In the genomic region with DNA sequence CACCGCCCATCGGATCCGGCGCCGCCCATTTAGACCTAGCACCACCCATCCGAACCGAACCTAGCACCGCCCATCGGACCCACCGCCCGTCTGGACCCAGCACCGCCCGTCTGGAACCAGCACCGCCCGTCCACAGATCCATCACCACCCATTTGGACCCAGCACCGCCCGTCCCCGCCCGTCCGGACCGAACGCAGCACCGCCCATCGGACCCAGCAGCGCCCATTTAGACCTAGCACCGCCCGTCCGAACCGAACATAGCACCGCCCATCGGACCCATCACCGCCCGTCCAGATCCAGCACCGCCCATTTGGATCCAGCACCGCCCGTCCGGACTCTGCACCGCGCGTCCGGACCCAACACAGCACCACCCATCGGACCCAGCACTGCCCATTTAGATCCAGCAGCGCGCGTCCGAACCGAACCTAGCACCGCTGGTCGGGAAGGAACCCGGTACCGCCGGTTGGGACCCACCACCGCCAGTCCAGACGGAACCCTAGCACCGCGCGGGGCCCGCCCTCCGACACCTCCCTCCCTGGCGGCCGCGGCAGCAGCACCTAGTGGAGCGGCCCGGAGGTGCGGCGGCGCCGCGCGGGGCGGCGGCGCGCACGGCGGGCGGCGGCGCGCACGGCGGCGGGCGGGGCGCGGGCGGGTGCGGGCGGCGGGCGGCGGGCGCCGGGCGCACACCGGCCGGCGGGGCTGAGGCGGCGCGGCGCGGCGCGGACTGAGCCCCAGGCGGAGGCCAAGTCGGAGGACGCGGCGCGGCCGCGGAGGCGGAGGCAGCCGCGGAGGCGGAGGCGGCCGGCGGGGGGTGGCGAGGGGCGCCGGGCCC, we compare ENCODE assay signal across 8 cellular contexts. TPM values are rescaled to one million over a fixed set of nuclear protein-coding genes. Genes with fewer than 3 reads are reported as not detected.
DNase-seq lines count a peak whose midpoint lies in the region; ATAC-seq and TF ChIP-seq lines count a peak whose summit lies in the region.

A gene with protein sequence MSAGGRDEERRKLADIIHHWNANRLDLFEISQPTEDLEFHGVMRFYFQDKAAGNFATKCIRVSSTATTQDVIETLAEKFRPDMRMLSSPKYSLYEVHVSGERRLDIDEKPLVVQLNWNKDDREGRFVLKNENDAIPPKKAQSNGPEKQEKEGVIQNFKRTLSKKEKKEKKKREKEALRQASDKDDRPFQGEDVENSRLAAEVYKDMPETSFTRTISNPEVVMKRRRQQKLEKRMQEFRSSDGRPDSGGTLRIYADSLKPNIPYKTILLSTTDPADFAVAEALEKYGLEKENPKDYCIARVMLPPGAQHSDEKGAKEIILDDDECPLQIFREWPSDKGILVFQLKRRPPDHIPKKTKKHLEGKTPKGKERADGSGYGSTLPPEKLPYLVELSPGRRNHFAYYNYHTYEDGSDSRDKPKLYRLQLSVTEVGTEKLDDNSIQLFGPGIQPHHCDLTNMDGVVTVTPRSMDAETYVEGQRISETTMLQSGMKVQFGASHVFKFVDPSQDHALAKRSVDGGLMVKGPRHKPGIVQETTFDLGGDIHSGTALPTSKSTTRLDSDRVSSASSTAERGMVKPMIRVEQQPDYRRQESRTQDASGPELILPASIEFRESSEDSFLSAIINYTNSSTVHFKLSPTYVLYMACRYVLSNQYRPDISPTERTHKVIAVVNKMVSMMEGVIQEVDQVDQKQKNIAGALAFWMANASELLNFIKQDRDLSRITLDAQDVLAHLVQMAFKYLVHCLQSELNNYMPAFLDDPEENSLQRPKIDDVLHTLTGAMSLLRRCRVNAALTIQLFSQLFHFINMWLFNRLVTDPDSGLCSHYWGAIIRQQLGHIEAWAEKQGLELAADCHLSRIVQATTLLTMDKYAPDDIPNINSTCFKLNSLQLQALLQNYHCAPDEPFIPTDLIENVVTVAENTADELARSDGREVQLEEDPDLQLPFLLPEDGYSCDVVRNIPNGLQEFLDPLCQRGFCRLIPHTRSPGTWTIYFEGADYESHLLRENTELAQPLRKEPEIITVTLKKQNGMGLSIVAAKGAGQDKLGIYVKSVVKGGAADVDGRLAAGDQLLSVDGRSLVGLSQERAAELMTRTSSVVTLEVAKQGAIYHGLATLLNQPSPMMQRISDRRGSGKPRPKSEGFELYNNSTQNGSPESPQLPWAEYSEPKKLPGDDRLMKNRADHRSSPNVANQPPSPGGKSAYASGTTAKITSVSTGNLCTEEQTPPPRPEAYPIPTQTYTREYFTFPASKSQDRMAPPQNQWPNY (N-terminal part only) (plus strand): TSS at position 682 of the 832 bp plus-strand sequence. CDS start 222 bp downstream, outside the sequence.

- H3K36me3 Mint-ChIP-seq in T-helper 1 cell treated with Interleukin-12 subunit alpha and Interleukin-12 subunit beta and Interleukin-4 antibody, amounts not matched to agents 30 μg/mL and 1 μg/mL, for 36 hours (ENCODE audit: low read depth) = peaks cover 11% of the 10 kb centered on the region

- peaks cover 36% of the 10 kb centered on the region for H3K4me1 Mint-ChIP-seq in T-helper 1 cell treated with Interleukin-12 subunit alpha and Interleukin-12 subunit beta and Interleukin-4 antibody, amounts not matched to agents 30 μg/mL and 1 μg/mL, for 36 hours (ENCODE audit: low read depth)

- H3K4me1 ChIP-seq in HUES48 (ENCODE audit: control insufficient read depth, insufficient read depth, low read length) = peaks cover 25% of the 10 kb centered on the region
- peaks cover 0 to 36% of the 10 kb centered on the region in 2 donors for H3K4me1 ChIP-seq in right atrium auricular region

- ATAC-seq in GM21447 (IDR thresholded peaks at IDR 0.05; ENCODE audit: unreplicated experiment) = peak; percentile 49
- ATAC-seq in HG03378 (IDR thresholded peaks at IDR 0.05; ENCODE audit: unreplicated experiment) = no peak

- no peaks in the 10 kb centered on the region for H3K9me3 Mint-ChIP-seq in T-helper 1 cell treated with Interleukin-12 subunit alpha and Interleukin-12 subunit beta and Interleukin-4 antibody, amounts not matched to agents 30 μg/mL and 1 μg/mL, for 36 hours

- peak within 1 kb of the TSS; percentile 96 for H3K4me3 ChIP-seq in HUES48 (ENCODE audit: low read depth, low read length)
- H3K4me3 ChIP-seq in right atrium auricular region = peak within 1 kb of the TSS; percentile 73 to 74

- H3K27ac ChIP-seq in HUES48 (ENCODE audit: low read depth, low read length) = peak within 1 kb of the TSS; percentile 86
- H3K27ac ChIP-seq in angular gyrus (ENCODE audit: low read depth, low read length) = peak within 1 kb of the TSS; percentile 40
- H3K27ac ChIP-seq in right atrium auricular region = peak within 1 kb of the TSS; percentile 60 to 80

- peaks cover 75% of the 10 kb centered on the region for H3K27me3 Mint-ChIP-seq in T-helper 1 cell treated with Interleukin-12 subunit alpha and Interleukin-12 subunit beta and Interleukin-4 antibody, amounts not matched to agents 30 μg/mL and 1 μg/mL, for 36 hours (ENCODE audit: low read depth)

- peak within 1 kb of the TSS; percentile 81 for H3K27ac Mint-ChIP-seq in T-helper 1 cell treated with Interleukin-12 subunit alpha and Interleukin-12 subunit beta and Interleukin-4 antibody, amounts not matched to agents 30 μg/mL and 1 μg/mL, for 36 hours

- H3K27me3 ChIP-seq in HUES48 (ENCODE audit: control insufficient read depth, insufficient read depth, low read length) (no peaks in the 10 kb centered on the region), right atrium auricular region (no peaks in the 10 kb centered on the region)

- peak within 1 kb of the TSS; percentile 73 for H3K9ac ChIP-seq in HUES48 (ENCODE audit: low read depth, low read length)

- peak within 1 kb of the TSS; percentile 88 for H3K4me3 Mint-ChIP-seq in T-helper 1 cell treated with Interleukin-12 subunit alpha and Interleukin-12 subunit beta and Interleukin-4 antibody, amounts not matched to agents 30 μg/mL and 1 μg/mL, for 36 hours

- TF ChIP-seq CTCF in right atrium auricular region (IDR thresholded peaks at IDR 0.05) = peak in 1 of 2 donors; percentile 44

- H3K36me3 ChIP-seq in HUES48 (ENCODE audit: control insufficient read depth, insufficient read depth, low read length) (peaks cover 10% of the 10 kb centered on the region), right atrium auricular region (no peaks in the 10 kb centered on the region)

- DNase-seq in EH (ENCODE audit: low read depth) (peak; percentile 56), right atrium auricular region (ENCODE audit: low spot score) (peak; percentile 68), pulmonary artery endothelial cell (ENCODE audit: low read depth, low spot score) (no peak)

- no peaks in the 10 kb centered on the region for H3K9me3 ChIP-seq in HUES48 (ENCODE audit: control insufficient read depth, insufficient read depth, low read length)
- no peaks in the 10 kb centered on the region for H3K9me3 ChIP-seq in right atrium auricular region

RNA-seq across cellular contexts. Expression of the gene that starts here (rescaled TPM):
- total RNA-seq in right atrium auricular region = 10 to 100 TPM; 51.6 to 51.8 TPM
- total RNA-seq in pulmonary artery endothelial cell = 84.1 and 113 TPM in 2 replicates
